8 cellular contexts compared by ENCODE assay signal in the genomic region with DNA sequence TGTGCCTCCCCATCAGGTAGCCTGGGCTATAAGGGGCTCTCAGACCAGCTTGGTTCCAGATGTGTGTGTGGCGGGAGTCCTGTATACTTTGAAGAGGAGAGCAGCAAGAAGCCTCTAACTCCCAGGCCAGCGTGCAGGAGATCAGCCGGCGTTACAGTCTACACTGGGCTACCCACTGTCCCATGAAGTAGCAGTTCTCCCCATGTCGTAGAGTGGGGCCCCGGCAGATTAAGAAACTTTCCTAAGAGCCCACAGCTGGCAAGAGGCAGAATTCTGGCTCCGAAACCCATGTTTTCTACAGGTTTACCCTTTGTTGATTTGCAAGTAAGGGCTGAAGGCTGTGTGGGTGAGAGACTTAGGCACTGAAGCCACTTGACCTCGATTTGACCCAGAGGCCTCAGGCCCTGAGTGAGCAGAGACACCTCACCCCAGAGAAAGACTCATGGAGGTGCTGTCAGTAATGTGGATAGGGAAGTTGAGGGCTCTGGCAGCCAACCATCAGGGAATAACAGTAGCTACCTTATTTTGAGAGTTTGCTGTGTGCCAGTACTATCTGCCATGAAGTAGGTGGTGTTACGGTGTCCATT. TPM values are rescaled to one million over a fixed set of nuclear protein-coding genes. Genes with fewer than 3 reads are reported as not detected.
DNase-seq lines count a peak whose midpoint lies in the region; ATAC-seq and TF ChIP-seq lines count a peak whose summit lies in the region.

No MANE protein-coding gene starts in this region.

- H3F3A ChIP-seq in Loucy (ENCODE audit: low read depth), result no peaks in the 10 kb centered on the region

- H3K9ac ChIP-seq in Loucy (ENCODE audit: low read depth, low read length, poor library complexity, severe bottlenecking), result peak overlapping the region; percentile 87

- H3K27ac ChIP-seq in uterus, result peak overlapping the region; percentile 79 to 96

- peaks cover 47% of the 10 kb centered on the region for H3K4me1 ChIP-seq in Loucy (ENCODE audit: insufficient read depth, low read length, poor library complexity, severe bottlenecking)
- peaks cover 0 to 12% of the 10 kb centered on the region in 2 donors for H3K4me1 ChIP-seq in uterus

- H3K9me2 ChIP-seq in Loucy (replicated peaks; ENCODE audit: low read depth, low read length), result no peaks in the 10 kb centered on the region

- H3K27ac Mint-ChIP-seq in memory B cell, result peak overlapping the region; percentile 95

- H3K9me3 Mint-ChIP-seq in memory B cell, result no peaks in the 10 kb centered on the region

- peaks cover 39% of the 10 kb centered on the region for H3K79me2 ChIP-seq in Loucy (ENCODE audit: insufficient read depth, low read length)

- peak; percentile 39 for DNase-seq in astrocyte of the hippocampus (ENCODE audit: low read depth, low spot score)
- DNase-seq in memory B cell (ENCODE audit: low spot score in 2 of 2), result no peak
- DNase-seq in uterus, result peak; percentile 48 to 49
- no peak for DNase-seq in NCI-H446 (lab: John Stamatoyannopoulos, UW)

- intact Hi-C loops in uterus (cut with DNase I; ENCODE audit: low total_unique reads), result no loop called here

- H4K20me1 ChIP-seq in Loucy (ENCODE audit: insufficient read depth, low read length, poor library complexity, severe bottlenecking), result peaks cover 14% of the 10 kb centered on the region

- H2AFZ ChIP-seq in Loucy (ENCODE audit: low read length), result peak overlapping the region; percentile 76

- H3K27me3 ChIP-seq in Loucy (ENCODE audit: insufficient read depth, low read length, poor library complexity, severe bottlenecking), result no peaks in the 10 kb centered on the region
- H3K27me3 ChIP-seq in uterus, result no peaks in the 10 kb centered on the region

- H3K4me3 ChIP-seq in Loucy (ENCODE audit: low read length, poor library complexity, severe bottlenecking) (peak overlapping the region; percentile 79), uterus (peak overlapping the region; percentile 34 to 93)

- peaks cover 37% of the 10 kb centered on the region for H3K4me1 Mint-ChIP-seq in memory B cell

- peak overlapping the region; percentile 84 for H3K4me2 ChIP-seq in Loucy (ENCODE audit: low read depth, low read length, poor library complexity, severe bottlenecking)

- ATAC-seq in GM18498 (IDR thresholded peaks at IDR 0.05; ENCODE audit: unreplicated experiment) (peak; percentile 2), memory B cell (ENCODE audit: low read depth) (peak; percentile 8), GM21423 (IDR thresholded peaks at IDR 0.05; ENCODE audit: unreplicated experiment) (no peak), HG02798 (IDR thresholded peaks at IDR 0.05; ENCODE audit: poor library complexity, unreplicated experiment) (no peak)

- no peaks in the 10 kb centered on the region for H3K27me3 Mint-ChIP-seq in memory B cell

- no peaks in the 10 kb centered on the region for H3K36me3 Mint-ChIP-seq in memory B cell

- TF ChIP-seq POLR2A in uterus (IDR thresholded peaks at IDR 0.05), result no peak

- no peaks in the 10 kb centered on the region for H3K9me3 ChIP-seq in Loucy (ENCODE audit: insufficient read depth, low read depth, low read length)
- no peaks in the 10 kb centered on the region for H3K9me3 ChIP-seq in uterus

- TF ChIP-seq CTCF in Loucy (conservative IDR thresholded peaks at IDR 0.05; ENCODE audit: low read length) (no peak), uterus (IDR thresholded peaks at IDR 0.05) (no peak)

- peak overlapping the region; percentile 97 for H3K4me3 Mint-ChIP-seq in memory B cell

- H3K36me3 ChIP-seq in Loucy (ENCODE audit: insufficient read depth, low read length) (no peaks in the 10 kb centered on the region), uterus (no peaks in the 10 kb centered on the region)

RNA-seq across cellular contexts. Expression of gene B4GALT1, which starts 0.9 kb away (rescaled TPM):
- 10 to 100 TPM; 13.1 to 66.3 (median 37.1) TPM for total RNA-seq in uterus

Comparison
In these comparisons a context has a peak if more than half of its experiments do, and no peak if none do; other contexts are left out.
1. ATAC-seq: peak in GM18498 (single experiment) and memory B cell (single experiment); none in GM21423 (single experiment) and HG02798 (single experiment).
2. DNase-seq: peak in astrocyte of the hippocampus (single experiment) and uterus (2 of 2); none in memory B cell (0 of 2) and NCI-H446 (0 of 2).